ENCODE assay signal across 30 cellular contexts in the genomic region with DNA sequence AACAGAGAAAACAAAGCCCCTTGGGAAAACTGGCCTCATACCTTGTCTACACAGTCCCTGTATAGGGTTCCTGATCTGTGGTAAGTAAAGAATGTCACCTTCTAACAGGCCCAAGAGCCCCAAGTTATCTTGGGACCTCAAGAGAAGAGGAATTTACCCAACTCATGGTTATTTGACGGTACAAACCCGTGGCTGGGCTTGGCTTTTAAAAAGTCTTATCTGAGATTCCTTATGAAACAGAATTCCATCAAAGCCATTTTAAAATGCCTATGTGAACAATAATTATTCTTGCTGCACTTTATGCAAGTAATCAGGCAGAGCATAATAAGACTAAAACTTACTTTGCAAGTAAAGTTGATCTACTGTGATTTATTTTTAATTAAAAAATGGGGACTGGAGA. TPM values are rescaled to one million over a fixed set of nuclear protein-coding genes. Genes with fewer than 3 reads are reported as not detected.
"Had no signal": no experiment of that assay in that cellular context is flagged by ENCODE, and none has a peak within 500 bp of the region (broad histone marks: within the 10 kb centered on the region; RNA-seq: fewer than 3 reads in every experiment).

No MANE protein-coding gene starts in this region.

- H3K4me3 ChIP-seq: stomach, suprapubic skin, testis, thoracic aorta, thyroid gland, tibial artery, tibial nerve, transverse colon, upper lobe of left lung, upper lobe of right lung, uterus, vagina had no signal

- H3K4me1 ChIP-seq: stomach, suprapubic skin, testis, tibial artery, transverse colon, upper lobe of left lung, upper lobe of right lung, uterus, vagina had no signal

- DNase-seq: stimulated activated CD4-positive, alpha-beta T cell treated with anti-CD3 and anti-CD28 coated beads, Interleukin-2, amount 100 ng/mL, for 48 hours; stimulated activated CD4-positive, alpha-beta T cell treated with anti-CD3 and anti-CD28 coated beads, Interleukin-4, amount 100 ng/mL, for 1 hour; stimulated activated CD4-positive, alpha-beta T cell treated with anti-CD3 and anti-CD28 coated beads, Interleukin-4, amount 100 ng/mL, for 24 hours; stimulated activated CD4-positive, alpha-beta T cell treated with anti-CD3 and anti-CD28 coated beads, Interleukin-4, amount 100 ng/mL, for 4 hours; stimulated activated CD8-positive, alpha-beta memory T cell treated with anti-CD3 and anti-CD28 coated beads, Interleukin-4, amount 100 ng/mL, for 48 hours; stimulated activated naive B cell treated with anti-CD40 and anti-IgM and Interleukin-4, amounts not matched to agents 10 μg/mL and 1 μg/mL and 100 μg/mL, for 72 hours; stimulated activated naive CD4-positive, alpha-beta T cell; stimulated activated naive CD4-positive, alpha-beta T cell treated with Interleukin-2 at 50 U/mL for 16 hours; stimulated activated naive CD8-positive, alpha-beta T cell treated with anti-CD3 and anti-CD28 coated beads, Interleukin-15, amount 100 ng/mL, for 72 hours; stimulated activated naive CD8-positive, alpha-beta T cell treated with anti-CD3 and anti-CD28 coated beads, Interleukin-15, Interleukin-2, amounts not matched to agents 100 U/mL and 50 U/mL, for 24 hours; stomach; substantia nigra; testis; thyroid gland; tibial artery; transverse colon; upper lobe of left lung; upper lobe of right lung; uterus had no signal

- H3K27me3 ChIP-seq: stomach, suprapubic skin, testis, thyroid gland, tibial nerve, upper lobe of left lung, upper lobe of right lung, uterus, vagina had no signal

- H3K27ac ChIP-seq: stomach, suprapubic skin, testis, thoracic aorta, tibial artery, tibial nerve, transverse colon, upper lobe of left lung, upper lobe of right lung, uterus, vagina had no signal

- H3K9me3 ChIP-seq: stomach, suprapubic skin, testis, thoracic aorta, thyroid gland, tibial artery, tibial nerve, transverse colon, upper lobe of left lung, upper lobe of right lung, uterus, vagina had no signal

- H3K36me3 ChIP-seq: stomach, suprapubic skin, thoracic aorta, thyroid gland, tibial artery, tibial nerve, transverse colon, upper lobe of left lung, upper lobe of right lung, uterus, vagina had no signal

- ATAC-seq: stimulated activated effector memory CD8-positive, alpha-beta T cell treated with anti-CD3 and anti-CD28 coated beads, Interleukin-12 subunit alpha, Interleukin-12 subunit beta, amount 100 ng/mL, for 72 hours; stimulated activated memory B cell treated with anti-CD40 and anti-IgM and Interleukin-4, amounts not matched to agents 10 μg/mL and 1 μg/mL and 100 μg/mL, for 72 hours; stimulated activated naive B cell treated with anti-CD40 and anti-IgM and Interleukin-4, amounts not matched to agents 10 μg/mL and 1 μg/mL and 100 μg/mL, for 72 hours; stimulated activated naive CD8-positive, alpha-beta T cell treated with anti-CD3 and anti-CD28 coated beads, Interleukin-15, amount 100 ng/mL, for 72 hours; stimulated activated naive CD8-positive, alpha-beta T cell treated with anti-CD3 and anti-CD28 coated beads, Interleukin-15, Interleukin-2, amounts not matched to agents 100 U/mL and 50 U/mL, for 24 hours; upper lobe of right lung had no signal

RNA-seq across cellular contexts. Expression of a gene that starts 52.6 kb away (rescaled TPM):
- total RNA-seq: stomach, subcutaneous adipose tissue, suprapubic skin, temporal lobe, thoracic aorta, thyroid gland, tibial nerve, transverse colon, upper lobe of left lung, upper lobe of right lung, ureter, urinary bladder, uterus, vagina had no signal
- polyA plus RNA-seq: stomach, thymus, urinary bladder had no signal
